ENCODE assay signal across 8 cellular contexts in genomic region chr18:65897292-65897691, GRCh38.
"Had no signal": no experiment of that assay in that cellular context is flagged by ENCODE, and none has a peak within 500 bp of the region (broad histone marks: within the 10 kb centered on the region; RNA-seq: fewer than 3 reads in every experiment).

No MANE protein-coding gene starts in this region.

- H3K27ac Mint-ChIP-seq: GM23338, H9, HFFc6 had no signal

- ATAC-seq: GM23338, HCT116 had no signal

- DNase-seq: GM23248, GOT3, H7, H9, HCEC 1CT, HFFc6 had no signal

- H3K9me3 Mint-ChIP-seq: GM23338, H9 had no signal

- H3K4me1 Mint-ChIP-seq: GM23338, H9 had no signal

- H3K4me3 Mint-ChIP-seq: GM23338, H9, HFFc6 had no signal
